Comparison of ENCODE assay signal across 8 cellular contexts in the genomic region with DNA sequence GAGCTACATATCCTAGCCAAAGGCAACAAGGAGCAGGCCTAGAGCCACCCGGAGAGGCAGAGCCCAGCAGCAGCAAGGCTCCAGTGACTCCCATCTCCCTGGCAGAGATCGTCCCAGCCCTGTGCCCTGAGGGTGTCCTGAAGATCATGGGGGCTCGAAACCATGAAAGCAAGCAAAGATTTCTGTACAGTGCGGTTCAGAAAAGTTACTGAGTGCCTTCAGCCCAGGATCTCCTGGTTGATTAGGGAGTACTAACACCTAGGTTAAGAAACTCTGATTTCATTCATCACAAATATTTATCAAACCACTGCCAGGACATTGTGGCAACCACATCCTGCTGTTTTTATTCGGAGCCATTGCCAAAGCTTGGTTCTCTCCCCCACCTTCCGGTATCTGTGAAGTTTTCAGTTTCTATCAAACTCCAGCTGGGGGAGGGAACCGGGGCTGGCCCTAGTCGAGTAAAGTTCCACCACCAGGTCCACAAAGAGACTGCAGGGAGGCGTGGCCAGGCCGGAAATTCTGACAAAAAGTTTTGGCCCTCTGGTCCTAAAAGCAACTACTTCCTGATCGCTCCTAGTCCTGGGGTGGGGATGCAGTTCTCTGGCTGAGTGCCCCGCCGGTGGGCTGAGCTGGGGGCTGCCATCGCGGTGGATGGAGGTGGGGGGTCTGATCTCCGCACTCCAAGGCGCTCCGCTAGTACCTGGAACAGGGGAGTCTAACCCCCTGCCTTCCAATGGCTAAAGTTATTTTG. TPM values are rescaled to one million over a fixed set of nuclear protein-coding genes. Genes with fewer than 3 reads are reported as not detected.
DNase-seq lines count a peak whose midpoint lies in the region; ATAC-seq and TF ChIP-seq lines count a peak whose summit lies in the region.

No MANE protein-coding gene starts in this region.

- DNase-seq in NCI-H2107 treated with DMSO at 0.1 percent for 48 hours (lab: John Stamatoyannopoulos, UW; ENCODE audit: unreplicated experiment) (peak; percentile 27), NCI-H2107 (lab: John Stamatoyannopoulos, UW) (no peak), NCI-H69 (lab: John Stamatoyannopoulos, UW) (peak; percentile 11), endodermal cell (peak; percentile 94), mesenteric fat pad (ENCODE audit: low spot score) (peak; percentile 94)
- peak; percentile 61 to 86 (median 74) for DNase-seq in activated CD8-positive, alpha-beta memory T cell treated with anti-CD3 and anti-CD28 coated beads for 48 hours (ENCODE audit: low read depth in 2 of 3, low spot score in 2 of 3)
- DNase-seq in stimulated activated CD8-positive, alpha-beta memory T cell treated with anti-CD3 and anti-CD28 coated beads, Interleukin-15, amount 100 ng/mL, for 24 hours (ENCODE audit: low read depth): peak; percentile 54

- peak overlapping the region; percentile 83 for H3K4me3 Mint-ChIP-seq in endodermal cell

- peak; percentile 57 for ATAC-seq in HG02840 (IDR thresholded peaks at IDR 0.05; ENCODE audit: low FRiP score, unreplicated experiment)

- no peak overlapping the region for H3K27ac ChIP-seq in endodermal cell (ENCODE audit: low read depth, low read length)

- WGBS in endodermal cell (ENCODE audit: insufficient coverage in 1 of 2, insufficient read length in 1 of 2), 2 experiments: 6 to 29% methylated on average over 4 to 18 of the region's 18 CpGs

- H3K27me3 ChIP-seq in endodermal cell (ENCODE audit: control insufficient read depth, insufficient read depth, low read length, poor library complexity, severe bottlenecking): no peaks in the 10 kb centered on the region

- H3K9me3 ChIP-seq in endodermal cell (ENCODE audit: control insufficient read depth, low read length): no peaks in the 10 kb centered on the region

- peak overlapping the region; percentile 89 for H3K4me3 ChIP-seq in endodermal cell (ENCODE audit: low read length)

- H3K36me3 ChIP-seq in endodermal cell (ENCODE audit: control insufficient read depth, insufficient read depth, low read length): peaks cover 10% of the 10 kb centered on the region

- no peaks in the 10 kb centered on the region for H3K9me3 Mint-ChIP-seq in endodermal cell

- TF ChIP-seq CTCF in endodermal cell (conservative IDR thresholded peaks at IDR 0.05): peak; percentile 45

- H3K4me1 Mint-ChIP-seq in endodermal cell: peaks cover 54% of the 10 kb centered on the region

- H3K27me3 Mint-ChIP-seq in endodermal cell (ENCODE audit: insufficient read depth): no peaks in the 10 kb centered on the region

- peak overlapping the region; percentile 74 for H3K9ac ChIP-seq in endodermal cell (ENCODE audit: extremely low read depth, low read length, poor library complexity, severe bottlenecking)

- peaks cover 30% of the 10 kb centered on the region for H3K4me1 ChIP-seq in endodermal cell (ENCODE audit: control insufficient read depth, insufficient read depth, low read length)

- peak overlapping the region; percentile 87 for H3K27ac Mint-ChIP-seq in endodermal cell

- peaks cover 7% of the 10 kb centered on the region for H3K36me3 Mint-ChIP-seq in endodermal cell (ENCODE audit: low read depth)

RNA-seq across cellular contexts. Expression of a gene that starts 1.2 kb away (rescaled TPM):
- 10 to 100 TPM; 34.5 to 38.1 TPM for total RNA-seq in endodermal cell
- polyA plus RNA-seq in endodermal cell (2013, experiment 1 of 2): 7.3 TPM
- 5.5 TPM for polyA plus RNA-seq in endodermal cell (2013, experiment 2 of 2)
- 33.0 TPM for total RNA-seq in mesenteric fat pad

RNA-seq across cellular contexts. Expression of a gene that starts 40.4 kb away (rescaled TPM):
- total RNA-seq in endodermal cell (10 to 100 TPM; 28.9 to 32.9 TPM), mesenteric fat pad (23.4 TPM)
- polyA plus RNA-seq in endodermal cell (2013, experiment 1 of 2): 24.1 TPM
- polyA plus RNA-seq in endodermal cell (2013, experiment 2 of 2): 19.7 TPM

RNA-seq across cellular contexts. Expression of a gene that starts 59.9 kb away (rescaled TPM):
- not detected for total RNA-seq in endodermal cell
- not detected for polyA plus RNA-seq in endodermal cell (2013, experiment 1 of 2)
- not detected for polyA plus RNA-seq in endodermal cell (2013, experiment 2 of 2)
- total RNA-seq in mesenteric fat pad: not detected
